Comparison of ENCODE assay signal across 1 cellular context in the genomic region with DNA sequence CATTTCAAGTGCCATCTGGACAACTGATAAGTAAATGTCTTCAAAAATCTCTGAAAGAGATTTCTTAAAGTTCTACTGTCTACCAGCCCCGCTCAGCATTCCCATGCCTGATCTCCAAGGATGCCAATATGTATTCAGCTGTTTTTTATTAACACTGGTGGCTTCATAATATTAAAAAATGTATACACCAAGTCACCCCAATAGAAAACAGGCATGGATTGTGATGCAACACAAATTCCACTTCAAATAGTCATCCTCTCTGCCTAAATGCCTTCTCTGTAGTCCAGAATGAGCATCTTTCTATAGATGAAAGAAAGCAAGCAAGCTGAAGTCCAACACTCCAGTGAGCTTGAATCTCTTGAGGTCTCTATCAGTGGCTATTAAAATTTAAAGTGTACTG.
TF ChIP-seq lines count a peak whose summit lies in the region.

No MANE protein-coding gene starts in this region.

TF ChIP-seq in SK-N-SH treated with all-trans-retinoic acid at 6 μM for 48 hours, 23 proteins besides CTCF, POLR2A, EP300 and RAD21 (continued from another document):
- TF ChIP-seq, protein P1, sequence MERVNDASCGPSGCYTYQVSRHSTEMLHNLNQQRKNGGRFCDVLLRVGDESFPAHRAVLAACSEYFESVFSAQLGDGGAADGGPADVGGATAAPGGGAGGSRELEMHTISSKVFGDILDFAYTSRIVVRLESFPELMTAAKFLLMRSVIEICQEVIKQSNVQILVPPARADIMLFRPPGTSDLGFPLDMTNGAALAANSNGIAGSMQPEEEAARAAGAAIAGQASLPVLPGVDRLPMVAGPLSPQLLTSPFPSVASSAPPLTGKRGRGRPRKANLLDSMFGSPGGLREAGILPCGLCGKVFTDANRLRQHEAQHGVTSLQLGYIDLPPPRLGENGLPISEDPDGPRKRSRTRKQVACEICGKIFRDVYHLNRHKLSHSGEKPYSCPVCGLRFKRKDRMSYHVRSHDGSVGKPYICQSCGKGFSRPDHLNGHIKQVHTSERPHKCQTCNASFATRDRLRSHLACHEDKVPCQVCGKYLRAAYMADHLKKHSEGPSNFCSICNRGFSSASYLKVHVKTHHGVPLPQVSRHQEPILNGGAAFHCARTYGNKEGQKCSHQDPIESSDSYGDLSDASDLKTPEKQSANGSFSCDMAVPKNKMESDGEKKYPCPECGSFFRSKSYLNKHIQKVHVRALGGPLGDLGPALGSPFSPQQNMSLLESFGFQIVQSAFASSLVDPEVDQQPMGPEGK (CRISPR knock-in tag; IDR thresholded peaks at IDR 0.05; ENCODE audit: borderline replicate concordance) = no peak
- TF ChIP-seq ZNF70 (CRISPR knock-in tag; IDR thresholded peaks at IDR 0.05) = no peak
